9 cellular contexts compared by ENCODE assay signal in the genomic region with DNA sequence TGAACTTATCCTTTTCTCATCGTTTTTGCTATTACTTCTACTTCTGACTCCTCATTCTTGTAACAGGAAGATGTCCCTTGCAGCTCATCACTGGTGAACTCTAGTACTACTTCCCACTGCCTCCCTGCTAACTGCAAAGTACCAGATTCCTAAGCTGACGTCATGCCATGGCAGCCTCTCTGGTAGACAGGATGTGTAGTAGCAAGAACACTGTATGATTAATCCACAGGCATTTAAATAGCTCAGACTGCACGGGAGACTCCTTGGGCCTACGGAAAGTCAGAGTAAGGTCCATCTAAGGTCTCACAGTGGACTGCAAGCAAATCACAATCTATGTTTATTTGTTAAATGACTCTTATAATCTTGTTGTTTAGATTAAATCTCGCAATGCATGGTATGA. TPM values are rescaled to one million over a fixed set of nuclear protein-coding genes. Genes with fewer than 3 reads are reported as not detected.
DNase-seq lines count a peak whose midpoint lies in the region; ATAC-seq and TF ChIP-seq lines count a peak whose summit lies in the region.
"Had no signal": no experiment of that assay in that cellular context is flagged by ENCODE, and none has a peak within 500 bp of the region (broad histone marks: within the 10 kb centered on the region; RNA-seq: fewer than 3 reads in every experiment).

No MANE protein-coding gene starts in this region.

- no peak overlapping the region for H3K4me3 ChIP-seq in fibroblast of mammary gland (ENCODE audit: control insufficient read depth, low read depth, low read length)

- ATAC-seq in HG03378 (IDR thresholded peaks at IDR 0.05; ENCODE audit: unreplicated experiment) = no peak
- no peak for ATAC-seq in GM19023 (IDR thresholded peaks at IDR 0.05; ENCODE audit: unreplicated experiment)
- no peak for ATAC-seq in GM18907 (IDR thresholded peaks at IDR 0.05; ENCODE audit: unreplicated experiment)

- DNase-seq in DMS53 (lab: John Stamatoyannopoulos, UW) = peak; percentile 93
- DNase-seq in RKO (ENCODE audit: low spot score) = peak; percentile 87
- peak; percentile 98 for DNase-seq in fibroblast of mammary gland (ENCODE audit: low read depth)
- DNase-seq in occipital lobe (lab: John Stamatoyannopoulos, UW) = peak; percentile 21
- DNase-seq in GM19240 (ENCODE audit: insufficient read length, low spot score) = no peak

- TF ChIP-seq CTCF in fibroblast of mammary gland (conservative IDR thresholded peaks at IDR 0.05; ENCODE audit: control insufficient read depth, insufficient read depth, low read depth, low read length) = no peak

RNA-seq across cellular contexts. Expression of gene DNAI7, which starts 43.5 kb away (rescaled TPM):
- 3.4 TPM for total RNA-seq in occipital lobe
- total RNA-seq: HT-29 had no signal

RNA-seq across cellular contexts. Expression of gene ETFRF1, which starts 43.6 kb away (rescaled TPM):
- 32.0 TPM for total RNA-seq in occipital lobe
